In genomic region chr9:120579750-120580590, GRCh38 we compare ENCODE assay signal across 8 cellular contexts. TPM values are rescaled to one million over a fixed set of nuclear protein-coding genes. Genes with fewer than 3 reads are reported as not detected.
DNase-seq lines count a peak whose midpoint lies in the region; ATAC-seq and TF ChIP-seq lines count a peak whose summit lies in the region.

CDK5RAP2 (minus strand) TSS chr9:120580167; CDS start chr9:120579978, 189 bp downstream.

- intact Hi-C loops in left ventricle myocardium inferior (cut with micrococcal nuclease), result no loop called here

- H3K27me3 Mint-ChIP-seq in T-helper 17 cell (no peaks in the 10 kb centered on the region), progenitor cell of endocrine pancreas (no peaks in the 10 kb centered on the region)

- H3K36me3 Mint-ChIP-seq in T-helper 17 cell (ENCODE audit: low read depth) (no peaks in the 10 kb centered on the region), progenitor cell of endocrine pancreas (ENCODE audit: insufficient read depth) (peaks cover 2% of the 10 kb centered on the region)

- peak; percentile 66 for TF ChIP-seq POLR2A in GM15510 (IDR thresholded peaks at IDR 0.05; ENCODE audit: borderline replicate concordance, extremely low read depth, insufficient read length)

- peaks cover 31% of the 10 kb centered on the region for H3K4me1 Mint-ChIP-seq in T-helper 17 cell
- H3K4me1 Mint-ChIP-seq in progenitor cell of endocrine pancreas (ENCODE audit: low read depth), result peaks cover 13% of the 10 kb centered on the region

- peak within 1 kb of the TSS; percentile 96 for H3K4me3 ChIP-seq in left ventricle myocardium inferior

- H3K9me3 ChIP-seq in T-helper 17 cell (ENCODE audit: control insufficient read depth, low read length, poor library complexity, severe bottlenecking) (no peaks in the 10 kb centered on the region), left ventricle myocardium inferior (replicated peaks) (no peaks in the 10 kb centered on the region)

- peaks cover 34% of the 10 kb centered on the region for H3K4me1 ChIP-seq in left ventricle myocardium inferior

- DNase-seq in NCI-H1694 treated with DMSO at 0.1 percent for 48 hours (lab: John Stamatoyannopoulos, UW), result peak; percentile 97
- DNase-seq in T-helper 17 cell, result peak; percentile 84 to 89 (median 88)
- peak; percentile 51 to 98 (median 92) for DNase-seq in amygdala (lab: John Stamatoyannopoulos, UW)
- DNase-seq in left ventricle myocardium inferior, result peak; percentile 94
- DNase-seq in progenitor cell of endocrine pancreas (ENCODE audit: low spot score, unreplicated experiment), result peak; percentile 77
- DNase-seq in ureter (ENCODE audit: low spot score), result peak; percentile 96

- no peaks in the 10 kb centered on the region for H3K36me3 ChIP-seq in left ventricle myocardium inferior

- ATAC-seq in HG02885 (IDR thresholded peaks at IDR 0.05; ENCODE audit: poor library complexity, unreplicated experiment) (peak; percentile 97), T-helper 17 cell (peak; percentile 98)

- TF ChIP-seq CTCF in left ventricle myocardium inferior (IDR thresholded peaks at IDR 0.05; ENCODE audit: borderline replicate concordance) (no peak), progenitor cell of endocrine pancreas (IDR thresholded peaks at IDR 0.05; ENCODE audit: unreplicated experiment) (no peak)

- H3K9me3 Mint-ChIP-seq in progenitor cell of endocrine pancreas (ENCODE audit: low read depth), result no peaks in the 10 kb centered on the region

- peak within 1 kb of the TSS; percentile 87 for H3K27ac ChIP-seq in left ventricle myocardium inferior (replicated peaks)

- no peaks in the 10 kb centered on the region for H3K27me3 ChIP-seq in left ventricle myocardium inferior (ENCODE audit: low read depth)

- H3K27ac Mint-ChIP-seq in T-helper 17 cell, result peak within 1 kb of the TSS; percentile 97
- H3K27ac Mint-ChIP-seq in progenitor cell of endocrine pancreas, result peak within 1 kb of the TSS; percentile 96

- H3K4me3 Mint-ChIP-seq in T-helper 17 cell (peak within 1 kb of the TSS; percentile 94), progenitor cell of endocrine pancreas (ENCODE audit: low read depth) (peak within 1 kb of the TSS; percentile 99)

RNA-seq across cellular contexts. Expression of gene CDK5RAP2, which starts in this region (rescaled TPM):
- total RNA-seq in T-helper 17 cell (10 to 100 TPM; 59.5 to 68.1 TPM), left ventricle myocardium inferior (63.6 TPM), progenitor cell of endocrine pancreas (72.3 and 76.8 TPM in 2 replicates), ureter (44.0 TPM)

Comparison
In these comparisons a context has a peak if more than half of its experiments do, and no peak if none do; other contexts are left out.
1. Peak in every context shown above with its lines: DNase-seq, ATAC-seq, H3K4me3 ChIP-seq and H3K27ac ChIP-seq.